25 cellular contexts compared by ENCODE assay signal in the genomic region with DNA sequence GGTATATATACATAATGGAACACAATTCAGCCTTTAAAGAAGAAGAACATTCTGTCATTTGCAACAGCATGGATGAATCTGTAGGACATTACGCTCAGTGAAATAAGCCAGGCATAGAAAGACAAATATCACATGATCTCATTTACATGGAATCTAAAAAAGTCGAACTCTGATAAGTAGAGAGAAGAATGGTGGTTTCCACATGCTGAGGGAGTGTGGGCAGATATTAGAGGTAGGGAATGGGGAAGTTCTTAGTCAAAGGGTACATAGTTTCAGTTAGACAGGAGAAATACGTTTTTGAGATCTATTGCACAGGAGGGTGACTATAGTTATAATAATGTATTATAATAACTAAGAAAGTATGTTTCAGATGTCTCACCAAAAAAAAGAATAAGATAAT.
"Had no signal": no experiment of that assay in that cellular context is flagged by ENCODE, and none has a peak within 500 bp of the region (broad histone marks: within the 10 kb centered on the region; RNA-seq: fewer than 3 reads in every experiment).

No MANE protein-coding gene starts in this region.

- DNase-seq: activated CD4-positive, alpha-beta T cell treated with anti-CD3 and anti-CD28 coated beads, Interleukin-2, amount 10 ng/mL, durations not matched to agents 7 days and 5 days; activated CD4-positive, CD25-positive, alpha-beta regulatory T cell treated with anti-CD3 and anti-CD28 coated beads, Interleukin-2, amount 50 U/mL, for 72 hours; activated CD8-positive, alpha-beta memory T cell treated with anti-CD3 and anti-CD28 coated beads, Interleukin-2, amount 10 ng/mL, durations not matched to agents 7 days and 5 days; activated CD8-positive, alpha-beta T cell treated with anti-CD3 and anti-CD28 coated beads for 36 hours; activated effector memory CD4-positive, alpha-beta T cell treated with anti-CD3 and anti-CD28 coated beads, Interleukin-2, amount 50 U/mL, for 16 hours; activated naive CD4-positive, alpha-beta T cell treated with anti-CD3 and anti-CD28 coated beads, Interleukin-2, amount 10 ng/mL, durations not matched to agents 7 days and 5 days; activated T-cell treated with anti-CD3 and anti-CD28 coated beads for 4 hours; body of pancreas; dermis blood vessel endothelial cell; effector CD8-positive, alpha-beta T cell; erythroblast; foreskin fibroblast; kidney; naive B cell; occipital lobe; posterior cingulate gyrus; small intestine; stimulated activated CD4-positive, alpha-beta T cell treated with anti-CD3 and anti-CD28 coated beads, Interleukin-2, amount 100 ng/mL, for 24 hours; stomach; transverse colon; uterus; WERI-Rb-1 had no signal

- ATAC-seq: activated CD8-positive, alpha-beta memory T cell treated with anti-CD3 and anti-CD28 coated beads, Interleukin-2, amount 10 ng/mL, durations not matched to agents 7 days and 5 days; activated CD8-positive, alpha-beta T cell treated with anti-CD3 and anti-CD28 coated beads for 36 hours; body of pancreas; left lobe of liver; sciatic nerve; stimulated activated effector memory CD8-positive, alpha-beta T cell treated with anti-CD3 and anti-CD28 coated beads, Interleukin-12 subunit alpha, Interleukin-12 subunit beta, amount 100 ng/mL, for 72 hours had no signal
